8 cellular contexts compared by ENCODE assay signal in the genomic region with DNA sequence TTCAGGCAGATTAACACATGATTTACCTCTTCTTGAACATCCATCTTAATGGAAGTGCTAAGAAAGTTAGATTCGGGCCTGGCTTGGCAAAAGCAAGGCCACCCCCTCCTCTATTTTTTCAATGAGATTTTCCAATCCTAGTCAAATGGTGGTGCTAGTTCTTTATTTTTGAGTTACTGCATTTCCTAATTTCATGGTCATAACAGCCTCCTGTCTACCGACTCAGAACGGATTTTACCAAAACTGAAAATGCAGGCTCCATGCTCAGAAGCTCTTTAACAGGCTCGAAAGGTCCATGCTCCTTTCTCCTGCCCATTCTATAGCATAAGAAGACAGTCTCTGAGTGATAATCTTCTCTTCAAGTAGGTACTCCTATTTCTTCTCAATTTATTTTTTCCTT.
DNase-seq lines count a peak whose midpoint lies in the region; ATAC-seq, FAIRE-seq and TF ChIP-seq lines count a peak whose summit lies in the region.

No MANE protein-coding gene starts in this region.

- H3K9ac ChIP-seq in HepG2 (ENCODE audit: insufficient read depth, low read depth, low read length), result no peak overlapping the region

- ATAC-seq in activated T-helper 17 cell treated with anti-CD3 and anti-CD28 coated beads, Interleukin-2, amount 50 U/mL, for 72 hours (replicated peaks), result peak; percentile 20
- ATAC-seq in HepG2 (no peak), aorta (ENCODE audit: low FRiP score) (peak; percentile 78), GM18870 (IDR thresholded peaks at IDR 0.05; ENCODE audit: unreplicated experiment) (no peak), left colon (no peak)

- no peaks in the 10 kb centered on the region for H3K79me2 ChIP-seq in HepG2 (ENCODE audit: insufficient read depth, low read length)

- H3K9me3 Mint-ChIP-seq in MCF 10A (ENCODE audit: unreplicated experiment), result no peaks in the 10 kb centered on the region
- no peaks in the 10 kb centered on the region for H3K9me3 Mint-ChIP-seq in activated T-helper 17 cell treated with anti-CD3 and anti-CD28 coated beads, Interleukin-2, amount 50 U/mL, for 72 hours

- no peaks in the 10 kb centered on the region for H3K4me1 Mint-ChIP-seq in MCF 10A (ENCODE audit: insufficient read depth, unreplicated experiment)
- H3K4me1 Mint-ChIP-seq in activated T-helper 17 cell treated with anti-CD3 and anti-CD28 coated beads, Interleukin-2, amount 50 U/mL, for 72 hours, result peaks cover 15% of the 10 kb centered on the region

- BruUV-seq in MCF 10A (replicated peaks; lab: Mats Ljungman, UMichigan), result no TSS peak
- no TSS peak for BruUV-seq in HepG2 (replicated peaks; lab: Mats Ljungman, UMichigan)

- peak overlapping the region; percentile 58 to 59 for H3K27ac ChIP-seq in breast epithelium
- H3K27ac ChIP-seq in HepG2 (ENCODE audit: extremely low read length, insufficient read depth, low read length), result no peak overlapping the region
- no peak overlapping the region for H3K27ac ChIP-seq in aorta (ENCODE audit: low read depth in 1 of 2, low read length in 2 of 2)

- no peak overlapping the region for H3K27ac Mint-ChIP-seq in MCF 10A (ENCODE audit: low read depth, unreplicated experiment)
- H3K27ac Mint-ChIP-seq in activated T-helper 17 cell treated with anti-CD3 and anti-CD28 coated beads, Interleukin-2, amount 50 U/mL, for 72 hours, result peak overlapping the region; percentile 68

- H3K36me3 Mint-ChIP-seq in MCF 10A (ENCODE audit: insufficient read depth, unreplicated experiment), result no peaks in the 10 kb centered on the region
- no peaks in the 10 kb centered on the region for H3K36me3 Mint-ChIP-seq in activated T-helper 17 cell treated with anti-CD3 and anti-CD28 coated beads, Interleukin-2, amount 50 U/mL, for 72 hours (ENCODE audit: low read depth)

- TF ChIP-seq EP300 in HepG2 (IDR thresholded peaks at IDR 0.05; ENCODE audit: low read depth in 2 of 2, low read length in 2 of 2), result no peak
- no peak for TF ChIP-seq EP300 in HepG2 (CRISPR knock-in tag; IDR thresholded peaks at IDR 0.05; ENCODE audit: borderline replicate concordance)

- H3K27me3 Mint-ChIP-seq in MCF 10A (ENCODE audit: insufficient read depth, unreplicated experiment), result no peaks in the 10 kb centered on the region
- peaks cover 4% of the 10 kb centered on the region for H3K27me3 Mint-ChIP-seq in activated T-helper 17 cell treated with anti-CD3 and anti-CD28 coated beads, Interleukin-2, amount 50 U/mL, for 72 hours

- no peak overlapping the region for H3K4me3 Mint-ChIP-seq in MCF 10A (ENCODE audit: unreplicated experiment)
- peak overlapping the region; percentile 73 for H3K4me3 Mint-ChIP-seq in activated T-helper 17 cell treated with anti-CD3 and anti-CD28 coated beads, Interleukin-2, amount 50 U/mL, for 72 hours

- POLR2A ChIA-PET in MCF 10A (lab: Yijun Ruan, JAX) (interaction anchor here (0.7 to 1.3 kb wide), 4 partner anchors 9 to 435 kb away, joined by 3 to 5 read pairs (median 4); no protein-coding TSS in a partner anchor), HepG2 (lab: Yijun Ruan, JAX) (interaction anchor here (0.6 kb wide), 1 partner anchor 9 kb away, joined by 3 read pairs; no protein-coding TSS in a partner anchor)

- DNase-seq in breast epithelium (ENCODE audit: low spot score in 2 of 2) (no peak), MCF 10A (ENCODE audit: unreplicated experiment) (no peak), HepG2 (ENCODE audit: low spot score) (no peak), aorta (no peak), nucleus accumbens (lab: John Stamatoyannopoulos, UW) (no peak), left colon (no peak)

- in situ Hi-C loops in HepG2 (cut with HindIII; ENCODE audit: extremely low pct_ligation_motif_present, low pct_unique_long_range_greater_than_20kb), result no loop called here

- TF ChIP-seq CTCF in breast epithelium (IDR thresholded peaks at IDR 0.05), result no peak
- no peak for TF ChIP-seq CTCF in MCF 10A (IDR thresholded peaks at IDR 0.05; ENCODE audit: unreplicated experiment)
- peak; percentile 27; the same call in 1 of the 2 replicates for TF ChIP-seq CTCF in HepG2 (CRISPR knock-in tag; IDR thresholded peaks at IDR 0.05)

- no peak for TF ChIP-seq RAD21 in HepG2 (CRISPR knock-in tag; IDR thresholded peaks at IDR 0.05)

- WGBS in HepG2 (ENCODE audit: low lambda C conversion rate), result 20% methylated on average over 4 of the region's 4 CpGs
- WGBS in aorta, 2 donors, result 11 to 15% methylated on average over 4 of the region's 4 CpGs

- H3K4me1 ChIP-seq in breast epithelium (no peaks in the 10 kb centered on the region), HepG2 (ENCODE audit: insufficient read depth, low read length) (peaks cover 14% of the 10 kb centered on the region), aorta (ENCODE audit: control insufficient read depth in 1 of 2, insufficient read depth in 2 of 2, low read length in 2 of 2) (peaks cover 0 to 3% of the 10 kb centered on the region in 2 donors)

- no peaks in the 10 kb centered on the region for H3K27me3 ChIP-seq in breast epithelium
- H3K27me3 ChIP-seq in HepG2 (ENCODE audit: control insufficient read depth in 1 of 2, insufficient read depth in 2 of 2, low read length in 2 of 2), result 0 out of 5 replicates have a peak, but pooled peaks cover 0 to 6% of the 10 kb centered on the region in 2 experiments
- H3K27me3 ChIP-seq in aorta (ENCODE audit: control insufficient read depth in 1 of 2, insufficient read depth in 2 of 2, low read length in 1 of 2), result no peaks in the 10 kb centered on the region

- no peak for FAIRE-seq in HepG2 (lab: Jason Lieb, UNC)

- intact Hi-C loops in breast epithelium (cut with DNase I; ENCODE audit: low total_unique reads) (no loop called here), MCF 10A (cut with micrococcal nuclease) (loop anchor here (5.0 to 10.0 kb wide), 2 partner anchors 577 to 664 kb away; no protein-coding TSS in a partner anchor), HepG2 (cut with micrococcal nuclease; ENCODE audit: unreplicated experiment) (no loop called here), aorta (cut with DNase I) (no loop called here), left colon (cut with DNase I, micrococcal nuclease) (no loop called here)

- no peak overlapping the region for H2AFZ ChIP-seq in HepG2 (ENCODE audit: low read length)

- no peaks in the 10 kb centered on the region for H3K36me3 ChIP-seq in breast epithelium
- H3K36me3 ChIP-seq in HepG2 (replicated peaks in 1 of 2; ENCODE audit: control insufficient read depth in 1 of 2, insufficient read depth in 2 of 2, low read length in 2 of 2), result no peaks in the 10 kb centered on the region
- H3K36me3 ChIP-seq in aorta (ENCODE audit: control insufficient read depth in 1 of 2, insufficient read depth in 2 of 2, low read length in 1 of 2), result no peaks in the 10 kb centered on the region

- H3K4me3 ChIP-seq in breast epithelium, result peak overlapping the region; percentile 23 to 53 (median 24)
- H3K4me3 ChIP-seq in HepG2 (replicated peaks in 1 of 3; ENCODE audit: insufficient read depth in 1 of 3, low read depth in 2 of 3, low read length in 3 of 3), result no peak overlapping the region
- H3K4me3 ChIP-seq in aorta (ENCODE audit: low read length in 2 of 2), result peak overlapping the region in 1 of 2 donors; percentile 48

- CTCF ChIA-PET in MCF 10A (lab: Yijun Ruan, JAX), result interaction anchor here (0.5 to 1.9 kb wide), 18 partner anchors 11 to 647 kb away, joined by 3 to 12 read pairs (median 3); no protein-coding TSS in a partner anchor
- CTCF ChIA-PET in HepG2 (lab: Yijun Ruan, JAX; ENCODE audit: low intra/inter-chr PET ratio, low total read pairs), result no interaction called here

- H3K9me3 ChIP-seq in breast epithelium, result no peaks in the 10 kb centered on the region
- H3K9me3 ChIP-seq in HepG2 (ENCODE audit: low read length), result no peaks in the 10 kb centered on the region
- H3K9me3 ChIP-seq in aorta (ENCODE audit: control insufficient read depth, low read length), result no peaks in the 10 kb centered on the region

- H4K20me1 ChIP-seq in HepG2 (ENCODE audit: insufficient read depth, low read length), result no peaks in the 10 kb centered on the region

- TF ChIP-seq POLR2A in breast epithelium (IDR thresholded peaks at IDR 0.05), result no peak
- TF ChIP-seq POLR2A in HepG2 (IDR thresholded peaks at IDR 0.05; ENCODE audit: insufficient read depth in 1 of 2, low read depth in 2 of 2, low read length in 2 of 2), result no peak

- H3K4me2 ChIP-seq in HepG2 (ENCODE audit: low read depth, low read length), result no peak overlapping the region

TF ChIP-seq in HepG2, 621 proteins besides CTCF, POLR2A, EP300 and RAD21 (continues in another document):
- TF ChIP-seq, protein P1, sequence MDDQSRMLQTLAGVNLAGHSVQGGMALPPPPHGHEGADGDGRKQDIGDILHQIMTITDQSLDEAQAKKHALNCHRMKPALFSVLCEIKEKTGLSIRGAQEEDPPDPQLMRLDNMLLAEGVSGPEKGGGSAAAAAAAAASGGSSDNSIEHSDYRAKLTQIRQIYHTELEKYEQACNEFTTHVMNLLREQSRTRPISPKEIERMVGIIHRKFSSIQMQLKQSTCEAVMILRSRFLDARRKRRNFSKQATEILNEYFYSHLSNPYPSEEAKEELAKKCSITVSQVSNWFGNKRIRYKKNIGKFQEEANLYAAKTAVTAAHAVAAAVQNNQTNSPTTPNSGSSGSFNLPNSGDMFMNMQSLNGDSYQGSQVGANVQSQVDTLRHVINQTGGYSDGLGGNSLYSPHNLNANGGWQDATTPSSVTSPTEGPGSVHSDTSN (CRISPR knock-in tag; IDR thresholded peaks at IDR 0.05; ENCODE audit: borderline replicate concordance), result no peak
- TF ChIP-seq, protein P2, sequence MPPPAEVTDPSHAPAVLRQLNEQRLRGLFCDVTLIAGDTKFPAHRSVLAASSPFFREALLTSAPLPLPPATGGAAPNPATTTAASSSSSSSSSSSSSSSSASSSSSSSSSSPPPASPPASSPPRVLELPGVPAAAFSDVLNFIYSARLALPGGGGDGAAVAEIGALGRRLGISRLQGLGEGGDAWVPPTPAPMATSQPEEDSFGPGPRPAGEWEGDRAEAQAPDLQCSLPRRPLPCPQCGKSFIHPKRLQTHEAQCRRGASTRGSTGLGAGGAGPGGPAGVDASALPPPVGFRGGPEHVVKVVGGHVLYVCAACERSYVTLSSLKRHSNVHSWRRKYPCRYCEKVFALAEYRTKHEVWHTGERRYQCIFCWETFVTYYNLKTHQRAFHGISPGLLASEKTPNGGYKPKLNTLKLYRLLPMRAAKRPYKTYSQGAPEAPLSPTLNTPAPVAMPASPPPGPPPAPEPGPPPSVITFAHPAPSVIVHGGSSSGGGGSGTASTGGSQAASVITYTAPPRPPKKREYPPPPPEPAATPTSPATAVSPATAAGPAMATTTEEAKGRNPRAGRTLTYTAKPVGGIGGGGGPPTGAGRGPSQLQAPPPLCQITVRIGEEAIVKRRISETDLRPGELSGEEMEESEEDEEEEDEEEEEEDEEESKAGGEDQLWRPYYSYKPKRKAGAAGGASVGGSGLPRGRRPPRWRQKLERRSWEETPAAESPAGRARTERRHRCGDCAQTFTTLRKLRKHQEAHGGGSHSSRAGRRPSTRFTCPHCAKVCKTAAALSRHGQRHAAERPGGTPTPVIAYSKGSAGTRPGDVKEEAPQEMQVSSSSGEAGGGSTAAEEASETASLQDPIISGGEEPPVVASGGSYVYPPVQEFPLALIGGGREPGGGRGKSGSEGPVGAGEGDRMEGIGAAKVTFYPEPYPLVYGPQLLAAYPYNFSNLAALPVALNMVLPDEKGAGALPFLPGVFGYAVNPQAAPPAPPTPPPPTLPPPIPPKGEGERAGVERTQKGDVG (CRISPR knock-in tag; IDR thresholded peaks at IDR 0.05; ENCODE audit: borderline replicate concordance), result no peak
- no peak for TF ChIP-seq KLF6 (CRISPR knock-in tag; IDR thresholded peaks at IDR 0.05)
- TF ChIP-seq STAG1 (CRISPR knock-in tag; IDR thresholded peaks at IDR 0.05), result peak; percentile 45

Comparison
In these comparisons a context has a peak if more than half of its experiments do, and no peak if none do; other contexts are left out.
1. H3K27ac ChIP-seq: peak in breast epithelium (2 of 2); none in HepG2 (single experiment) and aorta (0 of 2).
2. H3K4me3 ChIP-seq: peak in breast epithelium (3 of 3); none in HepG2 (0 of 3).
3. ATAC-seq: peak in activated T-helper 17 cell treated with anti-CD3 and anti-CD28 coated beads, Interleukin-2, amount 50 U/mL, for 72 hours (single experiment) and aorta (single experiment); none in HepG2 (single experiment), GM18870 (single experiment) and left colon (single experiment).